ENCODE assay signal across 8 cellular contexts in the genomic region with DNA sequence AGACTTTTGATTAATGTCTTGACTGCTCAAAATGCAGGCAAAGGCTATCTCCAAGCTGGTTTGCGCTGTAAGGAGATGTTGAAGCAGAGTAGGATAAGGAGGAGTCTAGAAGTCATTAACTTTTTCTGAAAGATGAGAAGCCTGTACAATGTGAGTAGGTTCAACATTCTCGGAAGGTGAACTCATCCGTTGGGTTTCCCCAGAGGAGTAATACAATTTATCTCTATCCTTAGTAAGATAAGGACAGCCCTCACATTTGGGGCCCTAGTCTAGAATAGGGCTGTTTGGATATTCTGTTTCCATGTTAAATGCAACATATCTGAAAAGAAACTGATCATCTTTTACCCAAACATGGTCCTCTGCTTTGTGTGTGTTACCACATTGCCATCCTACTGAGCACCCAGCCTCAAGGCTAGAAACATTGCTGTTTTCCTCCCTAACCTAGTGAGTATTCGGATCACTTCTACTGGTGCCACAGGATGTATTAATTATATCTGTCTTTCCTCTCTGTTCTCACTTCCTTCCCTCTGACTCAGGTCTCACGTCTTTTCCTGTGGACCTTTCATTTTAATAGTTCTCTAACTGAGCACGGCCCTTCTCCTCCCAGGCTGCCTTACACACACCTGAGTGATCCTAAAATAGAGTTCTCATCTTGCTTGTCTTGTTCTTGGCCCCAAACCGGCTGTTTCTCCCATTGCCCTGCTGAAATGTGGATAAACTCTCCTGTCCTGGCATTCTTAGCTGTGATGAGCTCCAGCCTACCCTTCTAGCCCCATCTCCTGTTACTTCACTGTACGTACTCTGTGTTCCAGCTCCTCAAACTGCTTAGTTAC.
A peak's percentile ranks its signal among the peaks of the same experiment; 100 is the strongest.
DNase-seq lines count a peak whose midpoint lies in the region; ATAC-seq and TF ChIP-seq lines count a peak whose summit lies in the region.

No MANE protein-coding gene starts in this region.

- no peaks in the 10 kb centered on the region for H3K27me3 ChIP-seq in AG04450 (ENCODE audit: control insufficient read depth, insufficient read depth, low read length)

- no peak overlapping the region for H3K4me3 ChIP-seq in AG04450 (ENCODE audit: low read depth, low read length)

- peak overlapping the region; percentile 96 for H3K27ac Mint-ChIP-seq in activated naive CD8-positive, alpha-beta T cell treated with anti-CD3 and anti-CD28 coated beads for 36 hours
- peak overlapping the region; percentile 92 for H3K27ac Mint-ChIP-seq in nephron progenitor cell

- POLR2A ChIA-PET in AG04450 (lab: Yijun Ruan, JAX) = no interaction called here

- CTCF ChIA-PET in AG04450 (lab: Charles Lee) = interaction anchor here (1.2 to 2.5 kb wide), 3 partner anchors 11 to 20 kb away, joined by 3 to 13 read pairs (median 8); no protein-coding TSS in a partner anchor

- H3K9me3 Mint-ChIP-seq in activated naive CD8-positive, alpha-beta T cell treated with anti-CD3 and anti-CD28 coated beads for 36 hours = peaks cover 1% of the 10 kb centered on the region
- no peaks in the 10 kb centered on the region for H3K9me3 Mint-ChIP-seq in nephron progenitor cell

- TF ChIP-seq CTCF in AG04450 (IDR thresholded peaks at IDR 0.05; ENCODE audit: low read depth, low read length) (no peak), nephron progenitor cell (IDR thresholded peaks at IDR 0.05) (no peak)

- H3K27ac ChIP-seq in AG04450 (ENCODE audit: low read depth, low read length) = no peak overlapping the region

- peaks cover 69% of the 10 kb centered on the region for H3K4me1 Mint-ChIP-seq in activated naive CD8-positive, alpha-beta T cell treated with anti-CD3 and anti-CD28 coated beads for 36 hours
- H3K4me1 Mint-ChIP-seq in nephron progenitor cell = peaks cover 31% of the 10 kb centered on the region

- ATAC-seq in GM19351 (IDR thresholded peaks at IDR 0.05; ENCODE audit: unreplicated experiment) = peak; percentile 69
- ATAC-seq in HG03442 (IDR thresholded peaks at IDR 0.05; ENCODE audit: unreplicated experiment) = peak; percentile 75

- no peaks in the 10 kb centered on the region for H3K27me3 Mint-ChIP-seq in activated naive CD8-positive, alpha-beta T cell treated with anti-CD3 and anti-CD28 coated beads for 36 hours
- no peaks in the 10 kb centered on the region for H3K27me3 Mint-ChIP-seq in nephron progenitor cell (ENCODE audit: low read depth, poor library complexity)

- H3K36me3 Mint-ChIP-seq in activated naive CD8-positive, alpha-beta T cell treated with anti-CD3 and anti-CD28 coated beads for 36 hours = peaks cover 38% of the 10 kb centered on the region
- peaks cover 23% of the 10 kb centered on the region for H3K36me3 Mint-ChIP-seq in nephron progenitor cell (ENCODE audit: low read depth)

- H3K9me3 ChIP-seq in AG04450 (ENCODE audit: control insufficient read depth, insufficient read depth, low read length) = no peaks in the 10 kb centered on the region

- peak overlapping the region; percentile 76 for H3K4me3 Mint-ChIP-seq in activated naive CD8-positive, alpha-beta T cell treated with anti-CD3 and anti-CD28 coated beads for 36 hours
- H3K4me3 Mint-ChIP-seq in nephron progenitor cell = no peak overlapping the region

- DNase-seq in AG04450 (ENCODE audit: low read depth, low spot score) (peak; percentile 33), nephron progenitor cell (no peak), germinal center (ENCODE audit: low spot score) (no peak), GOT3 (lab: John Stamatoyannopoulos, UW) (no peak), AML-193 (lab: John Stamatoyannopoulos, UW) (no peak)
- DNase-seq in activated naive CD8-positive, alpha-beta T cell treated with anti-CD3 and anti-CD28 coated beads for 36 hours = peak; percentile 21

Comparison
In these comparisons a context has a peak if more than half of its experiments do, and no peak if none do; other contexts are left out.
1. DNase-seq: peak in AG04450 (single experiment) and activated naive CD8-positive, alpha-beta T cell treated with anti-CD3 and anti-CD28 coated beads for 36 hours (single experiment); none in nephron progenitor cell (single experiment), germinal center (single experiment), GOT3 (single experiment) and AML-193 (0 of 2).